ENCODE assay signal across 8 cellular contexts in the genomic region with DNA sequence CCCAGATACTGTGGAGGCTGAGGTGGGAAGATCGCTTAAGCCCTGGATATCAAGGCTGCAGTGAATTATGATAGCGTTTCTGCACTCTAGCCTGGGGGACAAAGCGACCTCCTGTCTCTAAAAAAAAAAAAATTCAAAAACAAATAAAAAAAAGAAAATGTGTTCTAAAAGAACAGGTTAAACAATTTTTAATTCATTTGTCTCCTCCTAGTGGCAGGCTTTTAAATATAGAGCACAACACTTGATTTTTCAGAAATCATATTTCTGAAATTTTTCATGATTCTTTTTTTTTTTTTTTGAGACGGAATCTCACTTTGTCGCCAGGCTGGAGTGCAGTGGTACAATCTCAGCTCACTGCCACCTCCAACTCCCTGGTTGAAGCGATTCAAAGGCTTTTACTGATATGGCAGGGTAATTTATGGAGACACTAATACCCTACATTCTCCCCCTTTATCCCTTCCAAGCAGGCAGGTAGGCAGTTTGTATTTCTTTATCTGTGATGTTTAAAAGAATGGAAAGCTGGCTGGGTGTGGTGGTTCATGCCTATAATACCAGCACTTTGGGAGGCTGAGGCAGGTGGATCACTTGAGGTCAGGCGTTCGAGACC.
A peak's percentile ranks its signal among the peaks of the same experiment; 100 is the strongest.
DNase-seq lines count a peak whose midpoint lies in the region; ATAC-seq and TF ChIP-seq lines count a peak whose summit lies in the region.

No MANE protein-coding gene starts in this region.

- H3K27ac ChIP-seq in brain microvascular endothelial cell = no peak overlapping the region

- no peaks in the 10 kb centered on the region for H3K9me2 ChIP-seq in Loucy (replicated peaks; ENCODE audit: low read depth, low read length)

- H3K4me2 ChIP-seq in Loucy (ENCODE audit: low read depth, low read length, poor library complexity, severe bottlenecking) = peak overlapping the region; percentile 69

- no peaks in the 10 kb centered on the region for H3K36me3 ChIP-seq in Loucy (ENCODE audit: insufficient read depth, low read length)
- H3K36me3 ChIP-seq in brain microvascular endothelial cell (replicated peaks) = no peaks in the 10 kb centered on the region

- peaks cover 41% of the 10 kb centered on the region for H3K4me1 ChIP-seq in Loucy (ENCODE audit: insufficient read depth, low read length, poor library complexity, severe bottlenecking)

- no peak for ATAC-seq in HG03378 (IDR thresholded peaks at IDR 0.05; ENCODE audit: unreplicated experiment)
- ATAC-seq in GM18498 (IDR thresholded peaks at IDR 0.05; ENCODE audit: unreplicated experiment) = no peak

- peak overlapping the region; percentile 49 for H3K4me3 ChIP-seq in Loucy (ENCODE audit: low read length, poor library complexity, severe bottlenecking)
- H3K4me3 ChIP-seq in brain microvascular endothelial cell (ENCODE audit: low read depth, low read length) = no peak overlapping the region

- peaks cover 11% of the 10 kb centered on the region; the same call in 1 of the 2 replicates for H3K79me2 ChIP-seq in Loucy (ENCODE audit: insufficient read depth, low read length)

- H3K27me3 ChIP-seq in Loucy (ENCODE audit: insufficient read depth, low read length, poor library complexity, severe bottlenecking) = no peaks in the 10 kb centered on the region
- H3K27me3 ChIP-seq in brain microvascular endothelial cell (replicated peaks) = no peaks in the 10 kb centered on the region

- no peaks in the 10 kb centered on the region for H3F3A ChIP-seq in Loucy (ENCODE audit: low read depth)

- in situ Hi-C loops in brain microvascular endothelial cell (cut with HindIII; ENCODE audit: low pct_ligation_motif_present, low sequenced_read_pairs) = loop anchor here (25.0 kb wide), 1 partner anchor 412 kb away; no protein-coding TSS in a partner anchor

- peak; percentile 74 for TF ChIP-seq CTCF in Loucy (conservative IDR thresholded peaks at IDR 0.05; ENCODE audit: low read length)
- TF ChIP-seq CTCF in brain microvascular endothelial cell (IDR thresholded peaks at IDR 0.05; ENCODE audit: low read depth, low read length, missing control alignments) = peak; percentile 37

- H4K20me1 ChIP-seq in Loucy (ENCODE audit: insufficient read depth, low read length, poor library complexity, severe bottlenecking) = no peaks in the 10 kb centered on the region

- H3K9ac ChIP-seq in Loucy (ENCODE audit: low read depth, low read length, poor library complexity, severe bottlenecking) = peak overlapping the region; percentile 69

- peak overlapping the region; percentile 71 for H2AFZ ChIP-seq in Loucy (ENCODE audit: low read length)

- no peaks in the 10 kb centered on the region for H3K9me3 ChIP-seq in Loucy (ENCODE audit: insufficient read depth, low read depth, low read length)

- DNase-seq in DMS53 (lab: John Stamatoyannopoulos, UW) (peak; percentile 64), brain microvascular endothelial cell (no peak), midbrain (lab: John Stamatoyannopoulos, UW) (peak; percentile 19), epidermal melanocyte (ENCODE audit: insufficient read length, low spot score) (no peak)
- DNase-seq in stimulated activated CD4-positive, alpha-beta T cell treated with anti-CD3 and anti-CD28 coated beads, Interleukin-4, amount 100 ng/mL, for 4 hours = no peak

Comparison
In these comparisons a context has a peak if more than half of its experiments do, and no peak if none do; other contexts are left out.
1. DNase-seq: peak in DMS53 (single experiment) and midbrain (single experiment); none in brain microvascular endothelial cell (single experiment), epidermal melanocyte (single experiment) and stimulated activated CD4-positive, alpha-beta T cell treated with anti-CD3 and anti-CD28 coated beads, Interleukin-4, amount 100 ng/mL, for 4 hours (0 of 2).